In the genomic region with DNA sequence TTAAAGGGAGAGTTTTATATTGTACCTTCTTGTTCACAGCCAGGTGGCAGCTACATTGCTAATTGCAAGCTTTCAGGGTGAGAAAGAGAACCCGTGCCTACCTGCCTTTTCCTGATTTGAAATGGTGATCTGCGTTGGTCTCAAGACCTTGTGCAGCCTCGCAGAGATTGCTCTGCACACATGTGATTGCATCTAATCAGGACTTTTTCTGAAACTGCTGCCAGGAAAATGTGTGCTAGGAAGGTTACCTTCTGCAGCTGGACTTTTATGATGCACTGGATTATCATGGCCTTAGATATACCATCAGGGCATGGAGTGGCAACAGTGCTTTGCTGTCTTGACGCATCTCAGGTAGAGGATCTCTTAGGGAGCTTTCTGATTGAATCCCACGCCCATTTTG, we compare ENCODE assay signal across 25 cellular contexts.
"Had no signal": no experiment of that assay in that cellular context is flagged by ENCODE, and none has a peak within 500 bp of the region (broad histone marks: within the 10 kb centered on the region; RNA-seq: fewer than 3 reads in every experiment).

No MANE protein-coding gene starts in this region.

- H3K27me3 Mint-ChIP-seq: activated naive CD8-positive, alpha-beta T cell treated with anti-CD3 and anti-CD28 coated beads, Interleukin-2, amount 10 ng/mL, durations not matched to agents 7 days and 5 days had no signal

- H3K4me1 Mint-ChIP-seq: activated naive CD8-positive, alpha-beta T cell treated with anti-CD3 and anti-CD28 coated beads, Interleukin-2, amount 10 ng/mL, durations not matched to agents 7 days and 5 days had no signal

- DNase-seq: activated CD4-positive, alpha-beta T cell treated with anti-CD3 and anti-CD28 coated beads for 48 hours; activated CD4-positive, alpha-beta T cell treated with anti-CD3 and anti-CD28 coated beads, Interleukin-2, amount 50 U/mL, for 4 hours; activated CD8-positive, alpha-beta memory T cell treated with anti-CD3 and anti-CD28 coated beads, Interleukin-2, amount 50 U/mL, for 48 hours; activated CD8-positive, alpha-beta T cell treated with anti-CD3 and anti-CD28 coated beads, Interleukin-2, amount 10 ng/mL, durations not matched to agents 7 days and 5 days; activated naive CD4-positive, alpha-beta T cell treated with anti-CD3 and anti-CD28 coated beads, Interleukin-2, amount 50 U/mL, for 16 hours; activated naive CD8-positive, alpha-beta T cell treated with anti-CD3 and anti-CD28 coated beads, Interleukin-2, amount 10 ng/mL, durations not matched to agents 7 days and 5 days; activated T-cell treated with anti-CD3 and anti-CD28 coated beads, Interleukin-2, amount 50 U/mL, for 1 hour; anterior cingulate cortex; caudate nucleus; Kasumi-1; KBM-7; NCI-H1048; NCI-H146; NCI-H1930; NCI-H2107; NCI-H2171 treated with DMSO at 0.1 percent for 48 hours; NCI-H345; NCI-H510A; NCI-H526 treated with DMSO at 0.1 percent for 48 hours; PC-3; SHP77 treated with DMSO at 0.1 percent for 48 hours; T-helper 1 cell; WERI-Rb-1 had no signal

- H3K9me3 Mint-ChIP-seq: activated naive CD8-positive, alpha-beta T cell treated with anti-CD3 and anti-CD28 coated beads, Interleukin-2, amount 10 ng/mL, durations not matched to agents 7 days and 5 days had no signal

- H3K4me3 Mint-ChIP-seq: activated CD8-positive, alpha-beta T cell treated with anti-CD3 and anti-CD28 coated beads, Interleukin-2, amount 10 ng/mL, durations not matched to agents 7 days and 5 days; activated naive CD8-positive, alpha-beta T cell treated with anti-CD3 and anti-CD28 coated beads, Interleukin-2, amount 10 ng/mL, durations not matched to agents 7 days and 5 days had no signal

- H3K9me3 ChIP-seq: adrenal gland had no signal

- ATAC-seq: activated CD4-positive, CD25-positive, alpha-beta regulatory T cell treated with anti-CD3 and anti-CD28 coated beads, Interleukin-2, amount 50 U/mL, for 24 hours; activated CD8-positive, alpha-beta T cell treated with anti-CD3 and anti-CD28 coated beads, Interleukin-2, amount 10 ng/mL, durations not matched to agents 7 days and 5 days; PC-3 had no signal

- H3K27me3 ChIP-seq: adrenal gland had no signal

- H3K27ac ChIP-seq: adrenal gland, WERI-Rb-1 had no signal

- H3K36me3 Mint-ChIP-seq: activated naive CD8-positive, alpha-beta T cell treated with anti-CD3 and anti-CD28 coated beads, Interleukin-2, amount 10 ng/mL, durations not matched to agents 7 days and 5 days had no signal

- H3K27ac Mint-ChIP-seq: activated CD8-positive, alpha-beta T cell treated with anti-CD3 and anti-CD28 coated beads, Interleukin-2, amount 10 ng/mL, durations not matched to agents 7 days and 5 days; activated naive CD8-positive, alpha-beta T cell treated with anti-CD3 and anti-CD28 coated beads, Interleukin-2, amount 10 ng/mL, durations not matched to agents 7 days and 5 days had no signal

- H3K36me3 ChIP-seq: adrenal gland, WERI-Rb-1 had no signal

- H3K4me3 ChIP-seq: adrenal gland had no signal
